In genomic region chr4:103400405-103400804, GRCh38 we compare ENCODE assay signal across 13 cellular contexts.
DNase-seq lines count a peak whose midpoint lies in the region; ATAC-seq and TF ChIP-seq lines count a peak whose summit lies in the region.
"Had no signal": no experiment of that assay in that cellular context is flagged by ENCODE, and none has a peak within 500 bp of the region (broad histone marks: within the 10 kb centered on the region; RNA-seq: fewer than 3 reads in every experiment).

No MANE protein-coding gene starts in this region.

- WGBS in smooth muscle cell (ENCODE audit: low lambda C conversion rate) = 9% methylated on average over 1 of the region's 1 CpG

- H3K4me2 ChIP-seq in smooth muscle cell = no peak overlapping the region

- no peak for TF ChIP-seq CTCF in kidney epithelial cell (IDR thresholded peaks at IDR 0.05; ENCODE audit: insufficient read depth, low read length, poor library complexity, severe bottlenecking)
- TF ChIP-seq CTCF in chondrocyte (IDR thresholded peaks at IDR 0.05) = no peak
- TF ChIP-seq CTCF in smooth muscle cell (IDR thresholded peaks at IDR 0.05; ENCODE audit: borderline replicate concordance, insufficient read depth, poor library complexity, severe bottlenecking) = no peak

- H3K4me3 ChIP-seq in kidney epithelial cell (ENCODE audit: low read depth, low read length) (no peak overlapping the region), smooth muscle cell (no peak overlapping the region)
- H3K4me3 ChIP-seq: psoas muscle had no signal

- no peak overlapping the region for H2AFZ ChIP-seq in smooth muscle cell (ENCODE audit: low read depth)

- no peaks in the 10 kb centered on the region for H3K27me3 Mint-ChIP-seq in activated T-helper 1 cell treated with anti-CD3 and anti-CD28 coated beads, Interleukin-12 subunit alpha, Interleukin-12 subunit beta, Interleukin-2, Interleukin-4 antibody, amounts not matched to agents 30 ng/mL and 10 ng/mL and 1 ng/mL, durations not matched to agents 14 hours and 24 hours and 36 hours (ENCODE audit: insufficient read depth)
- peaks cover 7% of the 10 kb centered on the region for H3K27me3 Mint-ChIP-seq in chondrocyte (ENCODE audit: low read depth)
- H3K27me3 Mint-ChIP-seq: dendritic cell treated with granulocyte-macrophage colony-stimulating factor and Interleukin-4, amounts not matched to agents 40 ng/mL and 50 ng/mL, for 4 days had no signal

- H3K36me3 Mint-ChIP-seq in activated T-helper 1 cell treated with anti-CD3 and anti-CD28 coated beads, Interleukin-12 subunit alpha, Interleukin-12 subunit beta, Interleukin-2, Interleukin-4 antibody, amounts not matched to agents 30 ng/mL and 10 ng/mL and 1 ng/mL, durations not matched to agents 14 hours and 24 hours and 36 hours (ENCODE audit: low read depth) = no peaks in the 10 kb centered on the region
- no peaks in the 10 kb centered on the region for H3K36me3 Mint-ChIP-seq in chondrocyte (ENCODE audit: low read depth)
- H3K36me3 Mint-ChIP-seq: T-cell had no signal

- DNase-seq in NAMALWA (ENCODE audit: low spot score) (peak; percentile 8), kidney epithelial cell (ENCODE audit: low read depth) (peak; percentile 50), AG08395 (ENCODE audit: low spot score) (no peak), chondrocyte (ENCODE audit: low spot score) (no peak), smooth muscle cell (lab: John Stamatoyannopoulos, UW; ENCODE audit: unreplicated experiment) (no peak)
- DNase-seq in activated T-helper 1 cell treated with anti-CD3 and anti-CD28 coated beads, Interleukin-12 subunit alpha, Interleukin-12 subunit beta, Interleukin-2, Interleukin-4 antibody, amounts not matched to agents 30 ng/mL and 10 ng/mL and 1 ng/mL, durations not matched to agents 14 hours and 24 hours and 36 hours (ENCODE audit: low spot score) = no peak
- DNase-seq: activated T-cell treated with anti-CD3 and anti-CD28 coated beads, Interleukin-2, amount 50 U/mL, for 1 hour; HFFc6; psoas muscle; T-cell had no signal

- H3K36me3 ChIP-seq in kidney epithelial cell (ENCODE audit: control insufficient read depth, insufficient read depth, low read length) (no peaks in the 10 kb centered on the region), smooth muscle cell (ENCODE audit: low read depth) (no peaks in the 10 kb centered on the region)

- intact Hi-C loops in activated T-helper 1 cell treated with anti-CD3 and anti-CD28 coated beads, Interleukin-12 subunit alpha, Interleukin-12 subunit beta, Interleukin-2, Interleukin-4 antibody, amounts not matched to agents 30 ng/mL and 10 ng/mL and 1 ng/mL, durations not matched to agents 14 hours and 24 hours and 36 hours (cut with micrococcal nuclease) = no loop called here

- no peak overlapping the region for H3K27ac ChIP-seq in smooth muscle cell (ENCODE audit: low read depth)
- H3K27ac ChIP-seq: psoas muscle had no signal

- no peak overlapping the region for H3K27ac Mint-ChIP-seq in activated T-helper 1 cell treated with anti-CD3 and anti-CD28 coated beads, Interleukin-12 subunit alpha, Interleukin-12 subunit beta, Interleukin-2, Interleukin-4 antibody, amounts not matched to agents 30 ng/mL and 10 ng/mL and 1 ng/mL, durations not matched to agents 14 hours and 24 hours and 36 hours
- no peak overlapping the region for H3K27ac Mint-ChIP-seq in chondrocyte (ENCODE audit: unreplicated experiment)
- H3K27ac Mint-ChIP-seq: dendritic cell treated with granulocyte-macrophage colony-stimulating factor and Interleukin-4, amounts not matched to agents 40 ng/mL and 50 ng/mL, for 4 days; HFFc6; T-cell had no signal

- no peaks in the 10 kb centered on the region for H3K4me1 ChIP-seq in smooth muscle cell (ENCODE audit: low read depth)
- H3K4me1 ChIP-seq: psoas muscle had no signal

- H3K4me1 Mint-ChIP-seq in activated T-helper 1 cell treated with anti-CD3 and anti-CD28 coated beads, Interleukin-12 subunit alpha, Interleukin-12 subunit beta, Interleukin-2, Interleukin-4 antibody, amounts not matched to agents 30 ng/mL and 10 ng/mL and 1 ng/mL, durations not matched to agents 14 hours and 24 hours and 36 hours (ENCODE audit: low read depth) = no peaks in the 10 kb centered on the region
- H3K4me1 Mint-ChIP-seq in chondrocyte (ENCODE audit: low read depth) = no peaks in the 10 kb centered on the region
- H3K4me1 Mint-ChIP-seq: T-cell had no signal

- ATAC-seq in GM19395 (IDR thresholded peaks at IDR 0.05; ENCODE audit: unreplicated experiment) (peak; percentile 62), HG02870 (IDR thresholded peaks at IDR 0.05; ENCODE audit: unreplicated experiment) (peak; percentile 79)
- ATAC-seq: psoas muscle, T-cell had no signal

- no peaks in the 10 kb centered on the region for H4K20me1 ChIP-seq in smooth muscle cell (ENCODE audit: low read depth)

- no peaks in the 10 kb centered on the region for H3K79me2 ChIP-seq in smooth muscle cell (ENCODE audit: low read depth)

- H3K9ac ChIP-seq in smooth muscle cell (ENCODE audit: low read depth) = no peak overlapping the region

- H3F3A ChIP-seq in smooth muscle cell (ENCODE audit: low read depth) = no peaks in the 10 kb centered on the region

- H3K9me3 Mint-ChIP-seq in activated T-helper 1 cell treated with anti-CD3 and anti-CD28 coated beads, Interleukin-12 subunit alpha, Interleukin-12 subunit beta, Interleukin-2, Interleukin-4 antibody, amounts not matched to agents 30 ng/mL and 10 ng/mL and 1 ng/mL, durations not matched to agents 14 hours and 24 hours and 36 hours = no peaks in the 10 kb centered on the region
- no peaks in the 10 kb centered on the region for H3K9me3 Mint-ChIP-seq in chondrocyte (ENCODE audit: low read depth)
- H3K9me3 Mint-ChIP-seq: HFFc6 had no signal

- no peaks in the 10 kb centered on the region for H3K9me3 ChIP-seq in smooth muscle cell (replicated peaks; ENCODE audit: low read depth)
- H3K9me3 ChIP-seq: psoas muscle had no signal

- H3K27me3 ChIP-seq in kidney epithelial cell (ENCODE audit: control insufficient read depth, insufficient read depth, low read length) = no peaks in the 10 kb centered on the region
- no peaks in the 10 kb centered on the region for H3K27me3 ChIP-seq in smooth muscle cell (ENCODE audit: low read depth)

- H3K4me3 Mint-ChIP-seq in activated T-helper 1 cell treated with anti-CD3 and anti-CD28 coated beads, Interleukin-12 subunit alpha, Interleukin-12 subunit beta, Interleukin-2, Interleukin-4 antibody, amounts not matched to agents 30 ng/mL and 10 ng/mL and 1 ng/mL, durations not matched to agents 14 hours and 24 hours and 36 hours = no peak overlapping the region
- H3K4me3 Mint-ChIP-seq in chondrocyte (ENCODE audit: unreplicated experiment) = no peak overlapping the region
- H3K4me3 Mint-ChIP-seq: dendritic cell treated with granulocyte-macrophage colony-stimulating factor and Interleukin-4, amounts not matched to agents 40 ng/mL and 50 ng/mL, for 4 days; HFFc6; T-cell had no signal

Comparison
In these comparisons a context has a peak if more than half of its experiments do, and no peak if none do; other contexts are left out.
1. DNase-seq: peak in NAMALWA (single experiment) and kidney epithelial cell (single experiment); none in activated T-helper 1 cell treated with anti-CD3 and anti-CD28 coated beads, Interleukin-12 subunit alpha, Interleukin-12 subunit beta, Interleukin-2, Interleukin-4 antibody, amounts not matched to agents 30 ng/mL and 10 ng/mL and 1 ng/mL, durations not matched to agents 14 hours and 24 hours and 36 hours (single experiment), AG08395 (single experiment), chondrocyte (single experiment) and smooth muscle cell (single experiment).